ENCODE assay signal across 11 cellular contexts in the genomic region with DNA sequence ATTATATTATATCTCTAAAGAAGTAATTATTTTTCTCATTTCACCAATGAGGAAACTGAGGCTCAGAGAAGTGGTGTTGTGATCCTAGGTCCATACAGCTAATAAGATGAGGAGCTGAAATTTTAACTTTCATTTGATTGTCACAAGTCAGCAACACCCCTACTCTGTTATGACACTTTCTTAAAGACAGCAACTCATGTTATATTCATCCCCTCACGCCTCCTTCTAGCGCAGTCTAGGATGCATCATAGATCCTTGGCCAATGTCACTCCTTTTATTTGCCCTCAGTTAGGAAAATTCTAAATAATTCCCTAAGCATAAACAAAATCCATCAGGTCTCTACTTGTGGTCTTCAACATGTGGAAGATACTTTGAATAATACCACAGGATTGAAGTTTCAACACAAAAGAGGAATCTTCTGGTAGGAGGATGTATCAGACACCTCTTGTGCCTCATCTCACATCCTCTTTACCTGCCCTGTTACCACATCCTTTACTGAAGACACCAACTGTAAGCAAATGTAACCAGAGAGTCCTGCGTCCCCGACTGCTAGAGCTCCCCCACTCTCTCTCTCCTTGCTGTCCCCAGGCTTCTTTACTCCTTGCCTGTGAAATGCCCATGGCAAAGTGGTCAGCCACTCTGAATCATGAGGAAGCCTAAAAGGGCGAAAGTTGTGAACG.
A peak's percentile ranks its signal among the peaks of the same experiment; 100 is the strongest.
DNase-seq lines count a peak whose midpoint lies in the region; ATAC-seq and FAIRE-seq lines count a peak whose summit lies in the region.
"Had no signal": no experiment of that assay in that cellular context is flagged by ENCODE, and none has a peak within 500 bp of the region (broad histone marks: within the 10 kb centered on the region; RNA-seq: fewer than 3 reads in every experiment).

No MANE protein-coding gene starts in this region.

- peak; percentile 94 for FAIRE-seq in GM18507 (lab: Jason Lieb, UNC)

- DNase-seq in GM18507 (ENCODE audit: extremely low spot score, insufficient read length, low read depth): no peak
- DNase-seq in NCI-H2171 treated with DMSO at 0.1 percent for 48 hours (lab: John Stamatoyannopoulos, UW): no peak
- DNase-seq in HPDE6-E6E7 (ENCODE audit: extremely low spot score): no peak
- no peak for DNase-seq in CD1c-positive myeloid dendritic cell (ENCODE audit: extremely low spot score)
- DNase-seq: activated naive CD4-positive, alpha-beta T cell treated with anti-CD3 and anti-CD28 coated beads, Interleukin-2, amount 10 ng/mL, durations not matched to agents 7 days and 5 days; DMS79 treated with DMSO at 0.1 percent for 48 hours; erythroblast had no signal

- peak; percentile 86 for ATAC-seq in GM19397 (IDR thresholded peaks at IDR 0.05; ENCODE audit: unreplicated experiment)
- peak; percentile 84 for ATAC-seq in HG02642 (IDR thresholded peaks at IDR 0.05; ENCODE audit: poor library complexity, unreplicated experiment)
- peak; percentile 53 for ATAC-seq in HG03280 (IDR thresholded peaks at IDR 0.05; ENCODE audit: unreplicated experiment)
- ATAC-seq in HG03025 (IDR thresholded peaks at IDR 0.05; ENCODE audit: low FRiP score, unreplicated experiment): no peak
